7 cellular contexts compared by ENCODE assay signal in genomic region chr1:32724678-32725594, GRCh38. TPM values are rescaled to one million over a fixed set of nuclear protein-coding genes. Genes with fewer than 3 reads are reported as not detected.
DNase-seq lines count a peak whose midpoint lies in the region; ATAC-seq and TF ChIP-seq lines count a peak whose summit lies in the region.

No MANE protein-coding gene starts in this region.

- no peaks in the 10 kb centered on the region for H3K27me3 ChIP-seq in transverse colon

- H3K4me3 Mint-ChIP-seq in activated naive CD8-positive, alpha-beta T cell treated with anti-CD3 and anti-CD28 coated beads for 36 hours = no peak overlapping the region

- no peak overlapping the region for H3K4me3 ChIP-seq in transverse colon

- TF ChIP-seq CTCF in transverse colon (IDR thresholded peaks at IDR 0.05) = no peak

- peaks cover 3 to 13% (median 10%) of the 10 kb centered on the region in 4 donors for H3K4me1 ChIP-seq in transverse colon

- in situ Hi-C loops in transverse colon (cut with MboI; ENCODE audit: low pct_ligation_motif_present in 1 of 4, low pct_unique_long_range_greater_than_20kb in 1 of 4, low sequenced_read_pairs in 3 of 4) = no loop called here

- ATAC-seq in HG02938 (IDR thresholded peaks at IDR 0.05; ENCODE audit: unreplicated experiment) (no peak), HG02970 (IDR thresholded peaks at IDR 0.05; ENCODE audit: low FRiP score, unreplicated experiment) (no peak)

- H3K4me1 Mint-ChIP-seq in activated naive CD8-positive, alpha-beta T cell treated with anti-CD3 and anti-CD28 coated beads for 36 hours = peaks cover 9% of the 10 kb centered on the region

- 53 to 64% methylated on average over 4 to 14 of the region's 14 CpGs for WGBS in transverse colon (ENCODE audit: low coverage in 1 of 2), 2 donors

- intact Hi-C loops in transverse colon (cut with DNase I; ENCODE audit: low total_unique reads) = no loop called here

- no peaks in the 10 kb centered on the region for H3K9me3 Mint-ChIP-seq in activated naive CD8-positive, alpha-beta T cell treated with anti-CD3 and anti-CD28 coated beads for 36 hours

- TF ChIP-seq POLR2A in transverse colon (IDR thresholded peaks at IDR 0.05) = no peak

- peaks cover 23% of the 10 kb centered on the region for H3K27me3 Mint-ChIP-seq in activated naive CD8-positive, alpha-beta T cell treated with anti-CD3 and anti-CD28 coated beads for 36 hours

- H3K27ac Mint-ChIP-seq in activated naive CD8-positive, alpha-beta T cell treated with anti-CD3 and anti-CD28 coated beads for 36 hours = no peak overlapping the region

- H3K36me3 Mint-ChIP-seq in activated naive CD8-positive, alpha-beta T cell treated with anti-CD3 and anti-CD28 coated beads for 36 hours = no peaks in the 10 kb centered on the region

- H3K9me3 ChIP-seq in transverse colon = no peaks in the 10 kb centered on the region

- no peak overlapping the region for H3K27ac ChIP-seq in transverse colon

- DNase-seq in GM03348 (ENCODE audit: low spot score) (peak; percentile 94), NCI-H2171 treated with DMSO at 0.1 percent for 48 hours (lab: John Stamatoyannopoulos, UW) (peak; percentile 79), iris pigment epithelial cell (ENCODE audit: low read depth) (peak; percentile 90), transverse colon (peak; percentile 65)
- peak; percentile 21 for DNase-seq in activated naive CD8-positive, alpha-beta T cell treated with anti-CD3 and anti-CD28 coated beads for 36 hours

- no peaks in the 10 kb centered on the region for H3K36me3 ChIP-seq in transverse colon

- no peak for TF ChIP-seq EP300 in transverse colon (IDR thresholded peaks at IDR 0.05; ENCODE audit: low read depth)

RNA-seq across cellular contexts. Expression of gene SYNC, which starts 22.4 kb away (rescaled TPM):
- not detected for total RNA-seq in activated naive CD8-positive, alpha-beta T cell treated with anti-CD3 and anti-CD28 coated beads for 36 hours
- 10 to 100 TPM; 24.9 to 95.5 (median 43.8) TPM for total RNA-seq in transverse colon

Comparison
In these comparisons a context has a peak if more than half of its experiments do, and no peak if none do; other contexts are left out.
1. DNase-seq: peak in every context shown above with its lines; median percentile 94 in GM03348; 90 in iris pigment epithelial cell; 79 in NCI-H2171 treated with DMSO at 0.1 percent for 48 hours; 65 in transverse colon; 21 in activated naive CD8-positive, alpha-beta T cell treated with anti-CD3 and anti-CD28 coated beads for 36 hours.
2. RNA of gene SYNC, which starts 22.4 kb away (total RNA-seq): 24.9 to 95.5 TPM in transverse colon; not detected in activated naive CD8-positive, alpha-beta T cell treated with anti-CD3 and anti-CD28 coated beads for 36 hours; every median in the first group is over 10 times any median in the second.